In genomic region chr19:38663156-38663651, GRCh38 we compare ENCODE assay signal across 12 cellular contexts. TPM values are rescaled to one million over a fixed set of nuclear protein-coding genes. Genes with fewer than 3 reads are reported as not detected.
DNase-seq lines count a peak whose midpoint lies in the region; ATAC-seq, FAIRE-seq and TF ChIP-seq lines count a peak whose summit lies in the region.
"Had no signal": no experiment of that assay in that cellular context is flagged by ENCODE, and none has a peak within 500 bp of the region (broad histone marks: within the 10 kb centered on the region; RNA-seq: fewer than 3 reads in every experiment).

No MANE protein-coding gene starts in this region.

- peak overlapping the region; percentile 18 for H3K9ac ChIP-seq in HUES6 (ENCODE audit: low read length)
- H3K9ac ChIP-seq in subcutaneous abdominal adipose tissue (ENCODE audit: low read length in 5 of 5) = peak overlapping the region in 1 of 5 donors; percentile 1

- H3K36me3 ChIP-seq in HUES6 (ENCODE audit: control insufficient read depth, insufficient read depth, low read length) (peaks cover 19% of the 10 kb centered on the region), mesodermal cell (ENCODE audit: control insufficient read depth, insufficient read depth, low read length) (peaks cover 33% of the 10 kb centered on the region), subcutaneous abdominal adipose tissue (ENCODE audit: control insufficient read depth in 5 of 5, insufficient read depth in 5 of 5, low read length in 5 of 5) (peaks cover 0 to 7% (median under 1%) of the 10 kb centered on the region in 5 donors)

- no peak overlapping the region for H3K4me3 Mint-ChIP-seq in T-helper 17 cell

- DNase-seq in HPDE6-E6E7 (ENCODE audit: extremely low spot score) = no peak
- DNase-seq in T-helper 17 cell = no peak
- no peak for DNase-seq in GM12892 (ENCODE audit: insufficient read length)
- DNase-seq: DMS 273 treated with DMSO at 0.1 percent for 48 hours, Kasumi-1, NCI-H526 treated with DMSO at 0.1 percent for 48 hours had no signal

- TF ChIP-seq POLR2A in GM12892 (IDR thresholded peaks at IDR 0.05; ENCODE audit: low read depth, low read length) = no peak

- no peak overlapping the region for H3K4me3 ChIP-seq in HUES6 (ENCODE audit: low read depth, low read length)
- H3K4me3 ChIP-seq in mesodermal cell (ENCODE audit: extremely low read depth, insufficient read depth, low read length, poor library complexity, severe bottlenecking) = no peak overlapping the region
- H3K4me3 ChIP-seq in subcutaneous abdominal adipose tissue (ENCODE audit: low read depth in 1 of 5, low read length in 5 of 5) = peak overlapping the region in 3 of 5 donors; percentile 20 to 31 (median 28)

- ATAC-seq in T-helper 17 cell = no peak
- no peak for ATAC-seq in HG03175 (IDR thresholded peaks at IDR 0.05; ENCODE audit: unreplicated experiment)

- H3K27me3 ChIP-seq in HUES6 (ENCODE audit: control insufficient read depth, insufficient read depth, low read length) = no peaks in the 10 kb centered on the region
- no peaks in the 10 kb centered on the region for H3K27me3 ChIP-seq in subcutaneous abdominal adipose tissue (ENCODE audit: control insufficient read depth in 5 of 5, insufficient read depth in 4 of 5, low read length in 5 of 5)

- peaks cover 47% of the 10 kb centered on the region for H3K4me1 Mint-ChIP-seq in T-helper 17 cell

- peaks cover 2% of the 10 kb centered on the region for H3K36me3 Mint-ChIP-seq in T-helper 17 cell (ENCODE audit: low read depth)

- no peaks in the 10 kb centered on the region for H3K9me3 ChIP-seq in HUES6 (ENCODE audit: control insufficient read depth, insufficient read depth, low read depth, low read length)
- no peaks in the 10 kb centered on the region for H3K9me3 ChIP-seq in mesodermal cell (ENCODE audit: control insufficient read depth, low read length)
- H3K9me3 ChIP-seq in subcutaneous abdominal adipose tissue (ENCODE audit: control insufficient read depth in 5 of 5, low read length in 5 of 5) = no peaks in the 10 kb centered on the region
- H3K9me3 ChIP-seq in T-helper 17 cell (ENCODE audit: control insufficient read depth, low read length, poor library complexity, severe bottlenecking) = no peaks in the 10 kb centered on the region

- H3K27ac Mint-ChIP-seq in T-helper 17 cell = no peak overlapping the region

- peaks cover 92% of the 10 kb centered on the region for H3K4me1 ChIP-seq in HUES6 (ENCODE audit: control insufficient read depth, insufficient read depth, low read length)
- H3K4me1 ChIP-seq in mesodermal cell (ENCODE audit: control insufficient read depth, insufficient read depth, low read length, poor library complexity, severe bottlenecking) = peaks cover 92% of the 10 kb centered on the region
- peaks cover 21 to 96% (median 95%) of the 10 kb centered on the region in 5 donors for H3K4me1 ChIP-seq in subcutaneous abdominal adipose tissue (ENCODE audit: control insufficient read depth in 5 of 5, insufficient read depth in 5 of 5, low read length in 5 of 5)

- WGBS in mesodermal cell (ENCODE audit: insufficient coverage in 2 of 2), 2 experiments = 96 to 98% methylated on average over 19 to 22 of the region's 22 CpGs

- no peaks in the 10 kb centered on the region for H3K27me3 Mint-ChIP-seq in T-helper 17 cell

- H3K27ac ChIP-seq in HUES6 (ENCODE audit: low read depth, low read length) (peak overlapping the region; percentile 97; the same call in 1 of the 2 replicates), cingulate gyrus (ENCODE audit: low read depth, low read length) (peak overlapping the region; percentile 90), mesodermal cell (ENCODE audit: low read depth, low read length, severe bottlenecking) (peak overlapping the region; percentile 20), subcutaneous abdominal adipose tissue (ENCODE audit: low read depth, low read length) (peak overlapping the region; percentile 62)

- FAIRE-seq in GM12892 (lab: Jason Lieb, UNC) = no peak
- FAIRE-seq: GM18507 had no signal

RNA-seq across cellular contexts. Expression of gene ACTN4, which starts 15.8 kb away (rescaled TPM):
- polyA plus RNA-seq in mesodermal cell (2013, experiment 1 of 2) = 478 TPM
- 340 TPM for polyA plus RNA-seq in mesodermal cell (2013, experiment 2 of 2)
- 100 to 1,000 TPM; 201 to 205 TPM for total RNA-seq in T-helper 17 cell
- polyA plus RNA-seq in GM12892 (2012; ENCODE audit: missing spikeins) = 113 TPM

RNA-seq across cellular contexts. Expression of gene EIF3K, which starts 44.2 kb away (rescaled TPM):
- polyA plus RNA-seq in mesodermal cell (2013, experiment 1 of 2) = 266 TPM
- 234 TPM for polyA plus RNA-seq in mesodermal cell (2013, experiment 2 of 2)
- 100 to 1,000 TPM; 282 to 320 TPM for total RNA-seq in T-helper 17 cell
- 279 TPM for polyA plus RNA-seq in GM12892 (2012; ENCODE audit: missing spikeins)

RNA-seq across cellular contexts. Expression of gene MAP4K1, which starts 45.5 kb away (rescaled TPM):
- 2.6 TPM for polyA plus RNA-seq in mesodermal cell (2013, experiment 1 of 2)
- polyA plus RNA-seq in mesodermal cell (2013, experiment 2 of 2) = 1.1 TPM
- 100 to 1,000 TPM; 298 to 351 TPM for total RNA-seq in T-helper 17 cell
- 105 TPM for polyA plus RNA-seq in GM12892 (2012; ENCODE audit: missing spikeins)

Comparison
In these comparisons a context has a peak if more than half of its experiments do, and no peak if none do; other contexts are left out.
1. H3K27ac ChIP-seq: peak in every context shown above with its lines; median percentile 97 in HUES6; 90 in cingulate gyrus; 62 in subcutaneous abdominal adipose tissue; 20 in mesodermal cell.
2. H3K4me3 ChIP-seq: peak in subcutaneous abdominal adipose tissue (3 of 5); none in HUES6 (single experiment) and mesodermal cell (single experiment).